Comparison of ENCODE assay signal across 8 cellular contexts in genomic region chr2:207142461-207142860, GRCh38. TPM values are rescaled to one million over a fixed set of nuclear protein-coding genes. Genes with fewer than 3 reads are reported as not detected.
DNase-seq lines count a peak whose midpoint lies in the region; ATAC-seq, FAIRE-seq and TF ChIP-seq lines count a peak whose summit lies in the region.

No MANE protein-coding gene starts in this region.

- peak overlapping the region; percentile 82 for H3K27ac ChIP-seq in layer of hippocampus (ENCODE audit: low read depth, low read length)
- peak overlapping the region; percentile 74 to 95 (median 92) for H3K27ac ChIP-seq in thyroid gland

- TF ChIP-seq CTCF in GM12873 (IDR thresholded peaks at IDR 0.05; ENCODE audit: insufficient read depth, low read depth, low read length, missing control alignments) (peak; percentile 35), thyroid gland (IDR thresholded peaks at IDR 0.05) (peak in 2 of 6 experiments; percentile 25 to 29)

- peak overlapping the region; percentile 59 for H3K4me3 Mint-ChIP-seq in activated T-helper 2 cell treated with anti-CD3 and anti-CD28 coated beads, Interferon-gamma antibody, Interleukin-2, Interleukin-4, amounts not matched to agents 10 μg/mL and 5 μg/mL and 100 μg/mL, durations not matched to agents 14 hours and 24 hours and 36 hours (ENCODE audit: low read depth)

- H3K36me3 ChIP-seq in thyroid gland, result no peaks in the 10 kb centered on the region

- no peaks in the 10 kb centered on the region for H3K27me3 Mint-ChIP-seq in activated T-helper 2 cell treated with anti-CD3 and anti-CD28 coated beads, Interferon-gamma antibody, Interleukin-2, Interleukin-4, amounts not matched to agents 10 μg/mL and 5 μg/mL and 100 μg/mL, durations not matched to agents 14 hours and 24 hours and 36 hours (ENCODE audit: low read depth)

- no peaks in the 10 kb centered on the region for H3K9me3 ChIP-seq in thyroid gland

- H3K27me3 ChIP-seq in layer of hippocampus (ENCODE audit: control insufficient read depth, insufficient read depth, low read length) (no peaks in the 10 kb centered on the region), thyroid gland (no peaks in the 10 kb centered on the region)

- H3K27ac Mint-ChIP-seq in activated T-helper 2 cell treated with anti-CD3 and anti-CD28 coated beads, Interferon-gamma antibody, Interleukin-2, Interleukin-4, amounts not matched to agents 10 μg/mL and 5 μg/mL and 100 μg/mL, durations not matched to agents 14 hours and 24 hours and 36 hours, result peak overlapping the region; percentile 89

- peaks cover 49% of the 10 kb centered on the region for H3K4me1 Mint-ChIP-seq in activated T-helper 2 cell treated with anti-CD3 and anti-CD28 coated beads, Interferon-gamma antibody, Interleukin-2, Interleukin-4, amounts not matched to agents 10 μg/mL and 5 μg/mL and 100 μg/mL, durations not matched to agents 14 hours and 24 hours and 36 hours (ENCODE audit: low read depth)

- H3K4me3 ChIP-seq in thyroid gland (replicated peaks in 1 of 3), result no peak overlapping the region

- no peak for TF ChIP-seq POLR2A in thyroid gland (IDR thresholded peaks at IDR 0.05)

- 82 to 84% methylated on average over 3 of the region's 3 CpGs for WGBS in thyroid gland, 2 donors

- FAIRE-seq in RCC 7860 (lab: Jason Lieb, UNC), result no peak

- peak; percentile 46 for ATAC-seq in HG03159 (IDR thresholded peaks at IDR 0.05; ENCODE audit: unreplicated experiment)
- ATAC-seq in HG02973 (IDR thresholded peaks at IDR 0.05; ENCODE audit: unreplicated experiment), result no peak

- H3K4me1 ChIP-seq in thyroid gland, result peaks cover 55 to 75% of the 10 kb centered on the region in 2 donors

- intact Hi-C loops in activated T-helper 2 cell treated with anti-CD3 and anti-CD28 coated beads, Interferon-gamma antibody, Interleukin-2, Interleukin-4, amounts not matched to agents 10 μg/mL and 5 μg/mL and 100 μg/mL, durations not matched to agents 14 hours and 24 hours and 36 hours (cut with micrococcal nuclease), result loop anchor here (2.0 kb wide), 1 partner anchor 332 kb away; no protein-coding TSS in a partner anchor
- intact Hi-C loops in thyroid gland (cut with DNase I), result no loop called here

- no peaks in the 10 kb centered on the region for H3K9me3 Mint-ChIP-seq in activated T-helper 2 cell treated with anti-CD3 and anti-CD28 coated beads, Interferon-gamma antibody, Interleukin-2, Interleukin-4, amounts not matched to agents 10 μg/mL and 5 μg/mL and 100 μg/mL, durations not matched to agents 14 hours and 24 hours and 36 hours

- H3K36me3 Mint-ChIP-seq in activated T-helper 2 cell treated with anti-CD3 and anti-CD28 coated beads, Interferon-gamma antibody, Interleukin-2, Interleukin-4, amounts not matched to agents 10 μg/mL and 5 μg/mL and 100 μg/mL, durations not matched to agents 14 hours and 24 hours and 36 hours (ENCODE audit: low read depth), result peaks cover 50% of the 10 kb centered on the region

- no peak for DNase-seq in activated T-helper 2 cell treated with anti-CD3 and anti-CD28 coated beads, Interferon-gamma antibody, Interleukin-2, Interleukin-4, amounts not matched to agents 10 μg/mL and 5 μg/mL and 100 μg/mL, durations not matched to agents 14 hours and 24 hours and 36 hours (ENCODE audit: low spot score)
- DNase-seq in thyroid gland (no peak), kidney glomerular epithelial cell (lab: John Stamatoyannopoulos, UW) (no peak), RCC 7860 (ENCODE audit: low spot score) (no peak)

RNA-seq across cellular contexts. Expression of gene KLF7, which starts 23.3 kb away (rescaled TPM):
- 16.6 and 19.3 TPM in 2 replicates for total RNA-seq in activated T-helper 2 cell treated with anti-CD3 and anti-CD28 coated beads, Interferon-gamma antibody, Interleukin-2, Interleukin-4, amounts not matched to agents 10 μg/mL and 5 μg/mL and 100 μg/mL, durations not matched to agents 14 hours and 24 hours and 36 hours
- total RNA-seq in thyroid gland, result 10 to 100 TPM; 19.4 to 29.5 (median 25.6) TPM
